1 cellular context compared by ENCODE assay signal in the genomic region with DNA sequence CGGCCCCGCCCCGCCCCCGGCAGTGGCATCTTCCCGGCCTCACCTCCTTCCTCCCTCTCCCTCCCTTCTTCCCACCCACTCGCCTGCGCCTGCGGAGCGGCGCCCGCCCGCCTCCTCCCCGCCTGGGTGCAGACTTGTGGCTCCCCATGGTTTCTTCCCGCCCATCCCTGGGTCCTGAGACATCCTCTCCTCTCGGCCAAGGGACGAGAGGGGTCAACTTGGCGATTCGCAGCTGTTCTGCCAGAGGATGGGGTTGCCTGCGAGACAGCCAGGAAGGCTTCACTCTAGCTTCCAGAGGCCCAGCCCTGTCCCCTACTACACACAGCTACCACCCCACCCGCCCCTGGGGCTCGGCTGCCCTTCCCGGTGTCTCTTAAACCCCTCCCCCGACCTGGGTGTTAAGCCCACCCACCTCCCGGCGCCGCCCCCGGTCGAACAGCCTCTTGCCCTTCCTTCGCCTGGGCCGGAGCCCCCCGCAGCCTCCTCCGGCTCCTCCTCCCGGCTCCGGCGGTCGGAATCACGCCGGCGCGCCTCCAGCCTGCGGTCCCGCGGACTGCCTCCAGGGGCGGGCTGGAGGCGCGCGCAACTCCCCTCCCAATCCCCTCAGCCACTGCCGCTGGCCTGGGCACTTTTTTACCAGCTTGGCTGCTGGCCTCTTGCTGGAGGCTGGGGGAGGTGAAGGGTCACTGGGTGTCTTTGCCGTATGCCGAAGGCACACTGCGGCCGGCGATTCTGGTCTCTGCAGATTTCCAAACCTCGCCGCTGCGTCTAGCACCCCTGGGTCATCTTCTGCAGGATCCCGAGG.
A peak's percentile ranks its signal among the peaks of the same experiment; 100 is the strongest.
TF ChIP-seq lines count a peak whose summit lies in the region.

No MANE protein-coding gene starts in this region.

TF ChIP-seq in HepG2, 621 proteins besides CTCF, POLR2A, EP300 and RAD21 (continued from another document and continues in another):
- TF ChIP-seq ZNF574 (CRISPR knock-in tag; IDR thresholded peaks at IDR 0.05), result peak; percentile 38; the same call in 1 of the 2 replicates
- TF ChIP-seq HNRNPLL (IDR thresholded peaks at IDR 0.05; ENCODE audit: low read depth, low read length, poor library complexity, severe bottlenecking), result peak; percentile 59
- peak; percentile 62; the same call in 1 of the 2 replicates for TF ChIP-seq NR2F6 (IDR thresholded peaks at IDR 0.05)
- TF ChIP-seq NR2F6 (CRISPR knock-in tag; IDR thresholded peaks at IDR 0.05), result peak; percentile 53
- TF ChIP-seq, protein P1, sequence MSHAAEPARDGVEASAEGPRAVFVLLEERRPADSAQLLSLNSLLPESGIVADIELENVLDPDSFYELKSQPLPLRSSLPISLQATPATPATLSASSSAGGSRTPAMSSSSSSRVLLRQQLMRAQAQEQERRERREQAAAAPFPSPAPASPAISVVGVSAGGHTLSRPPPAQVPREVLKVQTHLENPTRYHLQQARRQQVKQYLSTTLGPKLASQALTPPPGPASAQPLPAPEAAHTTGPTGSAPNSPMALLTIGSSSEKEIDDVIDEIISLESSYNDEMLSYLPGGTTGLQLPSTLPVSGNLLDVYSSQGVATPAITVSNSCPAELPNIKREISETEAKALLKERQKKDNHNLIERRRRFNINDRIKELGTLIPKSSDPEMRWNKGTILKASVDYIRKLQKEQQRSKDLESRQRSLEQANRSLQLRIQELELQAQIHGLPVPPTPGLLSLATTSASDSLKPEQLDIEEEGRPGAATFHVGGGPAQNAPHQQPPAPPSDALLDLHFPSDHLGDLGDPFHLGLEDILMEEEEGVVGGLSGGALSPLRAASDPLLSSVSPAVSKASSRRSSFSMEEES (CRISPR knock-in tag; IDR thresholded peaks at IDR 0.05), result no peak
- TF ChIP-seq HDAC2 (CRISPR knock-in tag; IDR thresholded peaks at IDR 0.05), result peak; percentile 6; the same call in 1 of the 2 replicates
- TF ChIP-seq SIX4 (CRISPR knock-in tag; IDR thresholded peaks at IDR 0.05), result 0 out of 2 replicates have a peak, but pooled peaks have one; percentile 34
- TF ChIP-seq FIP1L1 (IDR thresholded peaks at IDR 0.05; ENCODE audit: borderline replicate concordance, insufficient read depth, low read depth, low read length), result no peak
- TF ChIP-seq, protein P2, sequence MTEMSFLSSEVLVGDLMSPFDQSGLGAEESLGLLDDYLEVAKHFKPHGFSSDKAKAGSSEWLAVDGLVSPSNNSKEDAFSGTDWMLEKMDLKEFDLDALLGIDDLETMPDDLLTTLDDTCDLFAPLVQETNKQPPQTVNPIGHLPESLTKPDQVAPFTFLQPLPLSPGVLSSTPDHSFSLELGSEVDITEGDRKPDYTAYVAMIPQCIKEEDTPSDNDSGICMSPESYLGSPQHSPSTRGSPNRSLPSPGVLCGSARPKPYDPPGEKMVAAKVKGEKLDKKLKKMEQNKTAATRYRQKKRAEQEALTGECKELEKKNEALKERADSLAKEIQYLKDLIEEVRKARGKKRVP (CRISPR knock-in tag; IDR thresholded peaks at IDR 0.05), result 0 out of 4 replicates have a peak, but pooled peaks of 1 of the 2 experiments have one; percentile 11
- TF ChIP-seq ZNF687 (CRISPR knock-in tag; IDR thresholded peaks at IDR 0.05), result peak; percentile 73
- TF ChIP-seq ZNF274 (CRISPR knock-in tag; IDR thresholded peaks at IDR 0.05), result peak; percentile 47; the same call in 1 of the 2 replicates
- peak; percentile 94 for TF ChIP-seq XRCC5 (optimal IDR thresholded peaks at IDR 0.05; ENCODE audit: low read length)
- TF ChIP-seq ZNF337 (CRISPR knock-in tag; IDR thresholded peaks at IDR 0.05; ENCODE audit: borderline replicate concordance, low read depth), result 0 out of 2 replicates have a peak, but pooled peaks have one; percentile 5
- no peak for TF ChIP-seq ZNF619 (CRISPR knock-in tag; IDR thresholded peaks at IDR 0.05)
- TF ChIP-seq HOXD1 (CRISPR knock-in tag; IDR thresholded peaks at IDR 0.05), result peak; percentile 60; the same call in 1 of the 2 replicates
- no peak for TF ChIP-seq NFE2L1 (CRISPR knock-in tag; IDR thresholded peaks at IDR 0.05; ENCODE audit: borderline replicate concordance)
- TF ChIP-seq ARID2 (CRISPR knock-in tag; IDR thresholded peaks at IDR 0.05; ENCODE audit: borderline replicate concordance), result no peak
- TF ChIP-seq ZNF770 (CRISPR knock-in tag; IDR thresholded peaks at IDR 0.05), result peak; percentile 78; the same call in 1 of the 2 replicates
- peak; percentile 43; the same call in 1 of the 2 replicates for TF ChIP-seq SAP130 (CRISPR knock-in tag; IDR thresholded peaks at IDR 0.05; ENCODE audit: low read depth)
- TF ChIP-seq, protein P3, sequence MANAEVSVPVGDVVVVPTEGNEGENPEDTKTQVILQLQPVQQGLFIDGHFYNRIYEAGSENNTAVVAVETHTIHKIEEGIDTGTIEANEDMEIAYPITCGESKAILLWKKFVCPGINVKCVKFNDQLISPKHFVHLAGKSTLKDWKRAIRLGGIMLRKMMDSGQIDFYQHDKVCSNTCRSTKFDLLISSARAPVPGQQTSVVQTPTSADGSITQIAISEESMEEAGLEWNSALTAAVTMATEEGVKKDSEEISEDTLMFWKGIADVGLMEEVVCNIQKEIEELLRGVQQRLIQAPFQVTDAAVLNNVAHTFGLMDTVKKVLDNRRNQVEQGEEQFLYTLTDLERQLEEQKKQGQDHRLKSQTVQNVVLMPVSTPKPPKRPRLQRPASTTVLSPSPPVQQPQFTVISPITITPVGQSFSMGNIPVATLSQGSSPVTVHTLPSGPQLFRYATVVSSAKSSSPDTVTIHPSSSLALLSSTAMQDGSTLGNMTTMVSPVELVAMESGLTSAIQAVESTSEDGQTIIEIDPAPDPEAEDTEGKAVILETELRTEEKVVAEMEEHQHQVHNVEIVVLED (CRISPR knock-in tag; IDR thresholded peaks at IDR 0.05; ENCODE audit: borderline replicate concordance), result 0 out of 2 replicates have a peak, but pooled peaks have one; percentile 3
- TF ChIP-seq MEF2D (CRISPR knock-in tag; IDR thresholded peaks at IDR 0.05), result no peak
- peak; percentile 44 to 60; a peak in 3 of 4 replicates for TF ChIP-seq NR2F1 (CRISPR knock-in tag; IDR thresholded peaks at IDR 0.05)
- TF ChIP-seq HNRNPK (IDR thresholded peaks at IDR 0.05; ENCODE audit: low read depth, low read length, poor library complexity, severe bottlenecking), result peak; percentile 35
- no peak for TF ChIP-seq FOXK1 (CRISPR knock-in tag; IDR thresholded peaks at IDR 0.05; ENCODE audit: borderline replicate concordance, low read depth)
- peak; percentile 15; the same call in 1 of the 2 replicates for TF ChIP-seq SMC3 (IDR thresholded peaks at IDR 0.05; ENCODE audit: low read length)
- TF ChIP-seq, protein P4, sequence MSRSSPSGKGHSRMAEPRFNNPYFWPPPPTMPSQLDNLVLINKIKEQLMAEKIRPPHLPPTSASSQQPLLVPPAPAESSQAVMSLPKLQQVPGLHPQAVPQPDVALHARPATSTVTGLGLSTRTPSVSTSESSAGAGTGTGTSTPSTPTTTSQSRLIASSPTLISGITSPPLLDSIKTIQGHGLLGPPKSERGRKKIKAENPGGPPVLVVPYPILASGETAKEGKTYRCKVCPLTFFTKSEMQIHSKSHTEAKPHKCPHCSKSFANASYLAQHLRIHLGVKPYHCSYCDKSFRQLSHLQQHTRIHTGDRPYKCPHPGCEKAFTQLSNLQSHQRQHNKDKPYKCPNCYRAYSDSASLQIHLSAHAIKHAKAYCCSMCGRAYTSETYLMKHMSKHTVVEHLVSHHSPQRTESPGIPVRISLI (CRISPR knock-in tag; IDR thresholded peaks at IDR 0.05; ENCODE audit: borderline replicate concordance), result peak; percentile 70; the same call in 1 of the 2 replicates
- no peak for TF ChIP-seq ZFP36L2 (CRISPR knock-in tag; IDR thresholded peaks at IDR 0.05)
- no peak for TF ChIP-seq ZNF639 (CRISPR knock-in tag; conservative IDR thresholded peaks at IDR 0.05)
- TF ChIP-seq ZFAT (CRISPR knock-in tag; conservative IDR thresholded peaks at IDR 0.05), result no peak
- no peak for TF ChIP-seq KLF6 (CRISPR knock-in tag; IDR thresholded peaks at IDR 0.05)
- TF ChIP-seq ISX (CRISPR knock-in tag; conservative IDR thresholded peaks at IDR 0.05), result no peak
- no peak for TF ChIP-seq SCMH1 (CRISPR knock-in tag; IDR thresholded peaks at IDR 0.05; ENCODE audit: borderline replicate concordance)
- TF ChIP-seq RXRA (CRISPR knock-in tag; IDR thresholded peaks at IDR 0.05), result peak; percentile 52; the same call in 1 of the 2 replicates
- TF ChIP-seq BRCA1 (CRISPR knock-in tag; IDR thresholded peaks at IDR 0.05), result no peak
- TF ChIP-seq PHF8 (CRISPR knock-in tag; IDR thresholded peaks at IDR 0.05), result peak; percentile 49
- peak; percentile 44 for TF ChIP-seq PPARG (CRISPR knock-in tag; conservative IDR thresholded peaks at IDR 0.05)
- TF ChIP-seq JUNB (CRISPR knock-in tag; IDR thresholded peaks at IDR 0.05; ENCODE audit: borderline replicate concordance), result no peak
- TF ChIP-seq ZMYM4 (CRISPR knock-in tag; IDR thresholded peaks at IDR 0.05), result peak; percentile 42; the same call in 1 of the 2 replicates
- 0 out of 2 replicates have a peak, but pooled peaks have one; percentile 33 for TF ChIP-seq NR2F2 (IDR thresholded peaks at IDR 0.05; ENCODE audit: borderline replicate concordance, low read depth)
- TF ChIP-seq, protein P5, sequence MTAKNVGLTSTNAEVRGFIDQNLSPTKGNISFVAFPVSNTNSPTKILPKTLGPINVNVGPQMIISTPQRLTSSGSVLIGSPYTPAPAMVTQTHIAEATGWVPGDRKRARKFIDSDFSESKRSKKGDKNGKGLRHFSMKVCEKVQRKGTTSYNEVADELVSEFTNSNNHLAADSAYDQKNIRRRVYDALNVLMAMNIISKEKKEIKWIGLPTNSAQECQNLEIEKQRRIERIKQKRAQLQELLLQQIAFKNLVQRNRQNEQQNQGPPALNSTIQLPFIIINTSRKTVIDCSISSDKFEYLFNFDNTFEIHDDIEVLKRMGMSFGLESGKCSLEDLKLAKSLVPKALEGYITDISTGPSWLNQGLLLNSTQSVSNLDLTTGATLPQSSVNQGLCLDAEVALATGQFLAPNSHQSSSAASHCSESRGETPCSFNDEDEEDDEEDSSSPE (CRISPR knock-in tag; IDR thresholded peaks at IDR 0.05), result peak; percentile 54; the same call in 1 of the 2 replicates
- TF ChIP-seq ZNF577 (CRISPR knock-in tag; IDR thresholded peaks at IDR 0.05; ENCODE audit: borderline replicate concordance, low read depth), result no peak
